In genomic region chr13:110705826-110706569, GRCh38 we compare ENCODE assay signal across 8 cellular contexts. TPM values are rescaled to one million over a fixed set of nuclear protein-coding genes. Genes with fewer than 3 reads are reported as not detected.
DNase-seq lines count a peak whose midpoint lies in the region; ATAC-seq and TF ChIP-seq lines count a peak whose summit lies in the region.

Gene CARS2 (minus strand): TSS chr13:110706116. CDS start chr13:110706093, 23 bp downstream.

- no CpG with 5 or more reads among the region's 80 CpGs for WGBS in iPS DF 6.9 (ENCODE audit: insufficient coverage, insufficient read length)

- H3K27me3 Mint-ChIP-seq in brain = peaks cover 3% of the 10 kb centered on the region

- peaks cover 8% of the 10 kb centered on the region for H3K36me3 ChIP-seq in A673 (ENCODE audit: insufficient read depth, low read length, poor library complexity, severe bottlenecking)
- H3K36me3 ChIP-seq in iPS DF 6.9 (ENCODE audit: control insufficient read depth, insufficient read depth, low read length) = no peaks in the 10 kb centered on the region

- H3K4me1 ChIP-seq in A673 (ENCODE audit: insufficient read depth, low read length, poor library complexity, severe bottlenecking) (peaks cover 10% of the 10 kb centered on the region), iPS DF 6.9 (ENCODE audit: control insufficient read depth, insufficient read depth, low read length) (peaks cover 7% of the 10 kb centered on the region; the same call in 1 of the 2 replicates)

- DNase-seq in A673 (ENCODE audit: low spot score) (peak; percentile 97), NCI-H2171 (lab: John Stamatoyannopoulos, UW) (peak; percentile 93), UCSD-AML1 (lab: John Stamatoyannopoulos, UW; ENCODE audit: unreplicated experiment) (peak; percentile 98), iPS DF 6.9 (ENCODE audit: low read depth, low spot score) (peak; percentile 70), skeletal muscle cell (ENCODE audit: low read depth) (peak; percentile 89)

- POLR2A ChIA-PET in A673 (lab: Charles Lee; ENCODE audit: low non-redundant PET) = no interaction called here

- CTCF ChIA-PET in A673 (lab: Charles Lee) = no interaction called here

- H3K36me3 Mint-ChIP-seq in brain = peaks cover 21% of the 10 kb centered on the region

- H3K4me3 Mint-ChIP-seq in brain = peak within 1 kb of the TSS; percentile 92 to 94 (median 93)

- H3K9me3 ChIP-seq in A673 (ENCODE audit: low read depth, low read length, poor library complexity, severe bottlenecking) = no peaks in the 10 kb centered on the region
- no peaks in the 10 kb centered on the region for H3K9me3 ChIP-seq in iPS DF 6.9 (ENCODE audit: control insufficient read depth, insufficient read depth, low read length)

- no peaks in the 10 kb centered on the region for H3K9me3 Mint-ChIP-seq in brain

- H3K4me1 Mint-ChIP-seq in brain = peaks cover 64% of the 10 kb centered on the region

- H3K27ac ChIP-seq in A673 (ENCODE audit: low read depth, low read length, poor library complexity, severe bottlenecking) (peak within 1 kb of the TSS; percentile 88), iPS DF 6.9 (ENCODE audit: low read length) (no peak within 1 kb of the TSS)

- intact Hi-C loops in A673 (cut with micrococcal nuclease; ENCODE audit: unreplicated experiment) = no loop called here

- TF ChIP-seq CTCF in A673 (conservative IDR thresholded peaks at IDR 0.05; ENCODE audit: low read depth, low read length) = no peak; the same call in 1 of the 2 replicates
- no peak for TF ChIP-seq CTCF in brain (conservative IDR thresholded peaks at IDR 0.05)

- H3K4me3 ChIP-seq in A673 (ENCODE audit: low read depth, low read length, poor library complexity, severe bottlenecking) = peak within 1 kb of the TSS; percentile 93
- H3K4me3 ChIP-seq in iPS DF 6.9 (ENCODE audit: low read length) = peak within 1 kb of the TSS; percentile 60
- peak within 1 kb of the TSS; percentile 73 for H3K4me3 ChIP-seq in skeletal muscle cell (ENCODE audit: low read depth, low read length)

- ATAC-seq in GM18867 (IDR thresholded peaks at IDR 0.05; ENCODE audit: unreplicated experiment) = peak; percentile 92
- peak; percentile 90 for ATAC-seq in HG03097 (IDR thresholded peaks at IDR 0.05; ENCODE audit: low FRiP score, unreplicated experiment)

- BruUV-seq in A673 (replicated peaks; lab: Mats Ljungman, UMichigan) = no TSS peak

- H3K27ac Mint-ChIP-seq in brain = peak within 1 kb of the TSS; percentile 75 to 95 (median 92)

- no peaks in the 10 kb centered on the region for H3K27me3 ChIP-seq in A673 (replicated peaks; ENCODE audit: insufficient read depth, low read depth, low read length, poor library complexity)
- H3K27me3 ChIP-seq in iPS DF 6.9 (ENCODE audit: control insufficient read depth, insufficient read depth, low read length) = no peaks in the 10 kb centered on the region

RNA-seq across cellular contexts. Expression of gene CARS2, which starts in this region (rescaled TPM):
- 66.3 and 71.4 TPM in 2 replicates for total RNA-seq in A673 (2021)
- polyA plus RNA-seq in brain (ENCODE audit: insufficient read depth, low read depth, low replicate concordance) = 59.4 TPM
